In genomic region chr6:88490865-88491264, GRCh38 we compare ENCODE assay signal across 16 cellular contexts.
DNase-seq lines count a peak whose midpoint lies in the region; ATAC-seq, FAIRE-seq and TF ChIP-seq lines count a peak whose summit lies in the region.
"Had no signal": no experiment of that assay in that cellular context is flagged by ENCODE, and none has a peak within 500 bp of the region (broad histone marks: within the 10 kb centered on the region; RNA-seq: fewer than 3 reads in every experiment).

No MANE protein-coding gene starts in this region.

- H4K91ac ChIP-seq in neuronal stem cell (ENCODE audit: low read depth, low read length, poor library complexity) = no peak overlapping the region

- no peaks in the 10 kb centered on the region for H3K79me1 ChIP-seq in neuronal stem cell (ENCODE audit: low read depth, low read length)

- H3K9me2 ChIP-seq in PC-3 (replicated peaks; ENCODE audit: low read length) = no peaks in the 10 kb centered on the region

- no TSS peak for BruUV-seq in PC-3 (replicated peaks; lab: Mats Ljungman, UMichigan)

- H3K27me3 ChIP-seq in ACC112 (ENCODE audit: insufficient read depth, low read length) = no peaks in the 10 kb centered on the region
- H3K27me3 ChIP-seq in PC-3 (ENCODE audit: low read length) = no peaks in the 10 kb centered on the region
- no peaks in the 10 kb centered on the region for H3K27me3 ChIP-seq in neuronal stem cell (ENCODE audit: control insufficient read depth in 3 of 3, insufficient read depth in 3 of 3, low read depth in 1 of 3, low read length in 3 of 3)
- H3K27me3 ChIP-seq: spleen had no signal

- peaks cover 0 to 3% (median 0%) of the 10 kb centered on the region in 6 donors for H3K9me3 Mint-ChIP-seq in immature natural killer cell
- H3K9me3 Mint-ChIP-seq: activated naive CD4-positive, alpha-beta T cell treated with anti-CD3 and anti-CD28 coated beads, Interleukin-2, amount 10 ng/mL, durations not matched to agents 7 days and 5 days had no signal

- CTCF ChIA-PET in PC-3 (lab: Charles Lee) = no interaction called here

- H3K9me3 ChIP-seq in PC-3 (ENCODE audit: low read length) (no peaks in the 10 kb centered on the region), neuronal stem cell (replicated peaks in 1 of 2; ENCODE audit: control insufficient read depth in 2 of 2, insufficient read depth in 1 of 2, low read depth in 1 of 2, low read length in 2 of 2) (no peaks in the 10 kb centered on the region)

- H3K36me3 Mint-ChIP-seq in immature natural killer cell = no peaks in the 10 kb centered on the region
- H3K36me3 Mint-ChIP-seq: activated naive CD4-positive, alpha-beta T cell treated with anti-CD3 and anti-CD28 coated beads, Interleukin-2, amount 10 ng/mL, durations not matched to agents 7 days and 5 days; CD14-positive monocyte; natural killer cell had no signal

- WGBS in neuronal stem cell (ENCODE audit: extremely low coverage in 2 of 2, insufficient read length in 2 of 2, insufficient replicate concordance in 1 of 2), 2 donors = no CpG with 5 or more reads among the region's 3 CpGs

- peaks cover 2 to 5% (median 4%) of the 10 kb centered on the region in 3 donors for H3K27me3 Mint-ChIP-seq in immature natural killer cell (ENCODE audit: low read depth in 3 of 3)
- H3K27me3 Mint-ChIP-seq: activated naive CD4-positive, alpha-beta T cell treated with anti-CD3 and anti-CD28 coated beads, Interleukin-2, amount 10 ng/mL, durations not matched to agents 7 days and 5 days had no signal

- H3K4me2 ChIP-seq in PC-3 (ENCODE audit: low read length) = no peak overlapping the region
- no peak overlapping the region for H3K4me2 ChIP-seq in neuronal stem cell (ENCODE audit: insufficient read depth, low read length, poor library complexity, severe bottlenecking)

- no peak overlapping the region for H3K23ac ChIP-seq in neuronal stem cell (ENCODE audit: low read depth, low read length, poor library complexity)

- TF ChIP-seq CTCF in PC-3 (conservative IDR thresholded peaks at IDR 0.05; ENCODE audit: low read depth, low read length) = no peak

- ATAC-seq in PC-3 = peak; percentile 27; the same call in 1 of the 2 replicates
- ATAC-seq: natural killer cell had no signal

- no peak overlapping the region for H3K14ac ChIP-seq in neuronal stem cell (ENCODE audit: low read length)

- H3K4me1 ChIP-seq in ACC112 (ENCODE audit: control insufficient read depth, insufficient read depth, low read length, unreplicated experiment) (peaks cover 27% of the 10 kb centered on the region), PC-3 (ENCODE audit: insufficient read depth, low read length) (no peaks in the 10 kb centered on the region), neuronal stem cell (ENCODE audit: control insufficient read depth in 2 of 2, insufficient read depth in 1 of 2, low read depth in 1 of 2, low read length in 2 of 2) (peaks cover 0 to 6% of the 10 kb centered on the region in 2 donors)

- H3K36me3 ChIP-seq in ACC112 (ENCODE audit: insufficient read depth, low read length) = no peaks in the 10 kb centered on the region
- H3K36me3 ChIP-seq in PC-3 (ENCODE audit: low read depth, low read length) = no peaks in the 10 kb centered on the region
- no peaks in the 10 kb centered on the region for H3K36me3 ChIP-seq in neuronal stem cell (replicated peaks in 1 of 2; ENCODE audit: control insufficient read depth in 2 of 2, insufficient read depth in 2 of 2, low read length in 2 of 2)
- H3K36me3 ChIP-seq: spleen had no signal

- H3K4me3 Mint-ChIP-seq in immature natural killer cell = no peak overlapping the region
- H3K4me3 Mint-ChIP-seq: activated naive CD4-positive, alpha-beta T cell treated with anti-CD3 and anti-CD28 coated beads, Interleukin-2, amount 10 ng/mL, durations not matched to agents 7 days and 5 days; CD14-positive monocyte; natural killer cell had no signal

- H3K18ac ChIP-seq in neuronal stem cell (ENCODE audit: low read length) = no peak overlapping the region

- DNase-seq in PC-3 = peak; percentile 9
- DNase-seq in fibroblast of gingiva (ENCODE audit: low read depth) = peak; percentile 54
- DNase-seq in neuronal stem cell (ENCODE audit: low spot score) = no peak
- no peak for DNase-seq in urothelium cell line (ENCODE audit: low spot score)
- DNase-seq in immature natural killer cell = no peak
- DNase-seq in frontal cortex (ENCODE audit: low spot score in 2 of 2) = no peak
- DNase-seq in DMS153 (lab: John Stamatoyannopoulos, UW) = no peak
- DNase-seq: activated naive CD4-positive, alpha-beta T cell treated with anti-CD3 and anti-CD28 coated beads, Interleukin-2, amount 10 ng/mL, durations not matched to agents 7 days and 5 days; islet precursor cell; natural killer cell; NCI-H187 treated with DMSO at 0.1 percent for 48 hours; Right ventricle myocardium superior; spleen; stimulated activated CD8-positive, alpha-beta memory T cell treated with anti-CD3 and anti-CD28 coated beads, Interleukin-4, amount 100 ng/mL, for 48 hours had no signal

- H2BK15ac ChIP-seq in neuronal stem cell (ENCODE audit: low read length) = no peak overlapping the region

- no peak overlapping the region for H4K8ac ChIP-seq in neuronal stem cell (ENCODE audit: low read depth, low read length)

- intact Hi-C loops in PC-3 (cut with micrococcal nuclease) = loop anchor here (5.0 kb wide), 2 partner anchors 381 to 659 kb away; no protein-coding TSS in a partner anchor

- no peak overlapping the region for H3K27ac Mint-ChIP-seq in immature natural killer cell
- H3K27ac Mint-ChIP-seq: activated naive CD4-positive, alpha-beta T cell treated with anti-CD3 and anti-CD28 coated beads, Interleukin-2, amount 10 ng/mL, durations not matched to agents 7 days and 5 days; natural killer cell had no signal

- H2BK120ac ChIP-seq in neuronal stem cell (ENCODE audit: low read depth, low read length) = no peak overlapping the region

- H3K9ac ChIP-seq in PC-3 (ENCODE audit: low read length) (no peak overlapping the region), neuronal stem cell (ENCODE audit: low read depth, low read length, poor library complexity) (no peak overlapping the region)

- no peaks in the 10 kb centered on the region for H3K4me1 Mint-ChIP-seq in immature natural killer cell
- H3K4me1 Mint-ChIP-seq: activated naive CD4-positive, alpha-beta T cell treated with anti-CD3 and anti-CD28 coated beads, Interleukin-2, amount 10 ng/mL, durations not matched to agents 7 days and 5 days; natural killer cell had no signal

- H3K79me2 ChIP-seq in ACC112 (ENCODE audit: control insufficient read depth, insufficient read depth, low read length, unreplicated experiment) = no peaks in the 10 kb centered on the region
- H3K79me2 ChIP-seq in PC-3 (ENCODE audit: low read length) = no peaks in the 10 kb centered on the region

- no peak for FAIRE-seq in urothelium cell line (lab: Jason Lieb, UNC)
- no peak for FAIRE-seq in frontal cortex (lab: Jason Lieb, UNC)

- no peaks in the 10 kb centered on the region for H3F3A ChIP-seq in PC-3 (ENCODE audit: low read length, unreplicated experiment)

- no peak overlapping the region for H2BK5ac ChIP-seq in neuronal stem cell (ENCODE audit: low read length)

- H4K20me1 ChIP-seq in PC-3 (ENCODE audit: low read length) = no peaks in the 10 kb centered on the region

- H3K27ac ChIP-seq in ACC112 (ENCODE audit: low read depth, low read length) = peak overlapping the region; percentile 65
- no peak overlapping the region for H3K27ac ChIP-seq in PC-3 (ENCODE audit: low read length)
- H3K27ac ChIP-seq in neuronal stem cell (replicated peaks; ENCODE audit: low read length) = peak overlapping the region; percentile 72
- H3K27ac ChIP-seq: spleen had no signal

- H3K4me3 ChIP-seq in ACC112 (ENCODE audit: low read depth, low read length) (peak overlapping the region; percentile 18; the same call in 1 of the 2 replicates), PC-3 (ENCODE audit: low read length) (no peak overlapping the region), neuronal stem cell (ENCODE audit: low read length in 2 of 2) (no peak overlapping the region)
- H3K4me3 ChIP-seq: spleen had no signal

- H2BK12ac ChIP-seq in neuronal stem cell (ENCODE audit: low read length) = no peak overlapping the region

- POLR2A ChIA-PET in PC-3 (lab: Charles Lee; ENCODE audit: unreplicated experiment) = no interaction called here

- no peak overlapping the region for H3K4ac ChIP-seq in neuronal stem cell (ENCODE audit: low read length)

- H2AK5ac ChIP-seq in neuronal stem cell (ENCODE audit: low read depth, low read length) = no peak overlapping the region

- peak overlapping the region; percentile 81 for H2AFZ ChIP-seq in ACC112 (ENCODE audit: low read length, unreplicated experiment)
- no peak overlapping the region for H2AFZ ChIP-seq in PC-3 (ENCODE audit: low read length)
- H2AFZ ChIP-seq in neuronal stem cell (ENCODE audit: low read length) = no peak overlapping the region

Comparison
In these comparisons a context has a peak if more than half of its experiments do, and no peak if none do; other contexts are left out.
1. DNase-seq: peak in PC-3 (single experiment) and fibroblast of gingiva (single experiment); none in neuronal stem cell (single experiment), urothelium cell line (single experiment), immature natural killer cell (0 of 3), frontal cortex (0 of 2) and DMS153 (single experiment).